ENCODE assay signal across 8 cellular contexts in genomic region chr6:110178626-110179405, GRCh38. TPM values are rescaled to one million over a fixed set of nuclear protein-coding genes. Genes with fewer than 3 reads are reported as not detected.
DNase-seq lines count a peak whose midpoint lies in the region; ATAC-seq and TF ChIP-seq lines count a peak whose summit lies in the region.

No MANE protein-coding gene starts in this region.

- H3K27me3 ChIP-seq in BJ (ENCODE audit: control insufficient read depth, insufficient read depth, low read length), result no peaks in the 10 kb centered on the region

- POLR2A ChIA-PET in BJ (lab: Charles Lee) (no interaction called here), RWPE1 (lab: Yijun Ruan, JAX; ENCODE audit: low non-redundant PET) (interaction anchor here (0.7 kb wide), 1 partner anchor 81 kb away, joined by 3 read pairs; no protein-coding TSS in a partner anchor)

- peak; percentile 33 for ATAC-seq in GM21390 (IDR thresholded peaks at IDR 0.05; ENCODE audit: unreplicated experiment)

- DNase-seq in BJ (ENCODE audit: low read depth) (peak; percentile 18), LNCaP clone FGC (ENCODE audit: low read depth) (peak; percentile 18), RWPE1 (ENCODE audit: low spot score) (peak; percentile 41), fibroblast of the conjunctiva (ENCODE audit: low read depth) (peak; percentile 38)
- DNase-seq in activated effector memory CD4-positive, alpha-beta T cell treated with anti-CD3 and anti-CD28 coated beads, Interleukin-2, amount 50 U/mL, for 16 hours, result peak; percentile 86

- no peaks in the 10 kb centered on the region for H3K9me3 Mint-ChIP-seq in nephron
- H3K9me3 Mint-ChIP-seq in stimulated activated naive CD8-positive, alpha-beta T cell treated with anti-CD3 and anti-CD28 coated beads, Interleukin-15, Interleukin-2, amounts not matched to agents 100 ng/mL and 50 ng/mL, for 24 hours, result no peaks in the 10 kb centered on the region

- H3K4me1 Mint-ChIP-seq in nephron, result peaks cover 10% of the 10 kb centered on the region
- H3K4me1 Mint-ChIP-seq in stimulated activated naive CD8-positive, alpha-beta T cell treated with anti-CD3 and anti-CD28 coated beads, Interleukin-15, Interleukin-2, amounts not matched to agents 100 ng/mL and 50 ng/mL, for 24 hours (ENCODE audit: low read depth), result peaks cover 5% of the 10 kb centered on the region

- CTCF ChIA-PET in BJ (lab: Yijun Ruan, JAX) (interaction anchor here (0.6 to 3.2 kb wide), 10 partner anchors 10 to 647 kb away, joined by 3 to 32 read pairs (median 4); no protein-coding TSS in a partner anchor), RWPE1 (lab: Yijun Ruan, JAX) (interaction anchor here (0.6 to 1.0 kb wide), 4 partner anchors 20 to 140 kb away, joined by 3 to 4 read pairs (median 3); no protein-coding TSS in a partner anchor)

- peak overlapping the region; percentile 78 to 92 (median 89) for H3K27ac Mint-ChIP-seq in nephron
- H3K27ac Mint-ChIP-seq in stimulated activated naive CD8-positive, alpha-beta T cell treated with anti-CD3 and anti-CD28 coated beads, Interleukin-15, Interleukin-2, amounts not matched to agents 100 ng/mL and 50 ng/mL, for 24 hours, result peak overlapping the region; percentile 80

- no peaks in the 10 kb centered on the region for H3K36me3 ChIP-seq in BJ (ENCODE audit: control insufficient read depth, insufficient read depth, low read length)

- H3K27me3 Mint-ChIP-seq in nephron (ENCODE audit: low read depth), result no peaks in the 10 kb centered on the region
- peaks cover 8% of the 10 kb centered on the region for H3K27me3 Mint-ChIP-seq in stimulated activated naive CD8-positive, alpha-beta T cell treated with anti-CD3 and anti-CD28 coated beads, Interleukin-15, Interleukin-2, amounts not matched to agents 100 ng/mL and 50 ng/mL, for 24 hours

- peak overlapping the region; percentile 79 to 90 (median 88) for H3K4me3 Mint-ChIP-seq in nephron
- H3K4me3 Mint-ChIP-seq in stimulated activated naive CD8-positive, alpha-beta T cell treated with anti-CD3 and anti-CD28 coated beads, Interleukin-15, Interleukin-2, amounts not matched to agents 100 ng/mL and 50 ng/mL, for 24 hours, result peak overlapping the region; percentile 87

- H3K4me3 ChIP-seq in BJ (ENCODE audit: low read depth, low read length) (peak overlapping the region; percentile 78), LNCaP clone FGC (ENCODE audit: low read depth, low read length) (peak overlapping the region; percentile 85)

- peak overlapping the region; percentile 92 for H3K27ac ChIP-seq in RWPE1

- H3K36me3 Mint-ChIP-seq in nephron (ENCODE audit: low read depth), result no peaks in the 10 kb centered on the region
- H3K36me3 Mint-ChIP-seq in stimulated activated naive CD8-positive, alpha-beta T cell treated with anti-CD3 and anti-CD28 coated beads, Interleukin-15, Interleukin-2, amounts not matched to agents 100 ng/mL and 50 ng/mL, for 24 hours (ENCODE audit: low read depth), result no peaks in the 10 kb centered on the region

- TF ChIP-seq CTCF in BJ (IDR thresholded peaks at IDR 0.05; ENCODE audit: insufficient read depth, low read depth, low read length) (peak; percentile 72), LNCaP clone FGC (IDR thresholded peaks at IDR 0.05; ENCODE audit: control insufficient read depth, extremely low read depth, insufficient read depth) (peak; percentile 90), RWPE1 (conservative IDR thresholded peaks at IDR 0.05; ENCODE audit: low read depth) (peak; percentile 75), nephron (IDR thresholded peaks at IDR 0.05; ENCODE audit: unreplicated experiment in 3 of 3) (peak; percentile 61 to 64 (median 63))

RNA-seq across cellular contexts. Expression of gene WASF1, which starts 0.7 kb away (rescaled TPM):
- polyA plus RNA-seq in BJ (2011; rRNA removed), result 19.5 and 21.8 TPM in 2 replicates
- polyA minus RNA-seq in BJ (2011; rRNA and poly(A)+ RNA removed), result 6.9 and 9.2 TPM in 2 replicates

RNA-seq across cellular contexts. Expression of gene CDC40, which starts 1.4 kb away (rescaled TPM):
- polyA plus RNA-seq in BJ (2011; rRNA removed), result 9.1 and 14.6 TPM in 2 replicates
- polyA minus RNA-seq in BJ (2011; rRNA and poly(A)+ RNA removed), result 11.3 and 14.1 TPM in 2 replicates

Comparison
In these comparisons a context has a peak if more than half of its experiments do, and no peak if none do; other contexts are left out.
1. Peak in every context shown above with its lines: DNase-seq, ATAC-seq, H3K4me3 ChIP-seq and H3K27ac ChIP-seq.
2. DNase-seq: peak in every context shown above with its lines; median percentile 86 in activated effector memory CD4-positive, alpha-beta T cell treated with anti-CD3 and anti-CD28 coated beads, Interleukin-2, amount 50 U/mL, for 16 hours; 41 in RWPE1; 38 in fibroblast of the conjunctiva; 18 in BJ; 18 in LNCaP clone FGC.